Comparison of ENCODE assay signal across 8 cellular contexts in genomic region chr18:5237723-5238370, GRCh38. TPM values are rescaled to one million over a fixed set of nuclear protein-coding genes. Genes with fewer than 3 reads are reported as not detected.
DNase-seq lines count a peak whose midpoint lies in the region; ATAC-seq and TF ChIP-seq lines count a peak whose summit lies in the region.

No MANE protein-coding gene starts in this region.

- peak; percentile 89 for DNase-seq in G401 (ENCODE audit: low spot score)
- DNase-seq in LNCaP clone FGC (ENCODE audit: low read depth) = peak; percentile 62
- DNase-seq in SK-N-DZ (ENCODE audit: low spot score) = peak; percentile 89
- DNase-seq in glomerular visceral epithelial cell (ENCODE audit: extremely low spot score) = peak; percentile 88
- DNase-seq in omental fat pad (ENCODE audit: low spot score) = peak; percentile 58

- TF ChIP-seq CTCF in LNCaP clone FGC (IDR thresholded peaks at IDR 0.05; ENCODE audit: control insufficient read depth, extremely low read depth, insufficient read depth) = no peak
- TF ChIP-seq CTCF in omental fat pad (IDR thresholded peaks at IDR 0.05) = no peak

- in situ Hi-C loops in G401 (cut with HindIII; ENCODE audit: low sequenced_read_pairs) = no loop called here

- H3K4me3 Mint-ChIP-seq in activated naive CD4-positive, alpha-beta T cell treated with anti-CD3 and anti-CD28 coated beads, Interleukin-2, amount 50 U/mL, for 24 hours = peak overlapping the region; percentile 95

- peaks cover 25% of the 10 kb centered on the region for H3K36me3 Mint-ChIP-seq in activated naive CD4-positive, alpha-beta T cell treated with anti-CD3 and anti-CD28 coated beads, Interleukin-2, amount 50 U/mL, for 24 hours

- H3K27ac ChIP-seq in temporal lobe (ENCODE audit: low read depth, low read length) = peak overlapping the region; percentile 85

- peak; percentile 92 for ATAC-seq in GM21825 (IDR thresholded peaks at IDR 0.05; ENCODE audit: unreplicated experiment)
- peak; percentile 97 for ATAC-seq in omental fat pad (ENCODE audit: low FRiP score)

- peaks cover 8% of the 10 kb centered on the region for H3K9me3 Mint-ChIP-seq in activated naive CD4-positive, alpha-beta T cell treated with anti-CD3 and anti-CD28 coated beads, Interleukin-2, amount 50 U/mL, for 24 hours

- peak overlapping the region; percentile 91 for H3K4me3 ChIP-seq in LNCaP clone FGC (ENCODE audit: low read depth, low read length)

- H3K27me3 Mint-ChIP-seq in activated naive CD4-positive, alpha-beta T cell treated with anti-CD3 and anti-CD28 coated beads, Interleukin-2, amount 50 U/mL, for 24 hours = no peaks in the 10 kb centered on the region

- peak overlapping the region; percentile 98 for H3K27ac Mint-ChIP-seq in activated naive CD4-positive, alpha-beta T cell treated with anti-CD3 and anti-CD28 coated beads, Interleukin-2, amount 50 U/mL, for 24 hours

- H3K4me1 Mint-ChIP-seq in activated naive CD4-positive, alpha-beta T cell treated with anti-CD3 and anti-CD28 coated beads, Interleukin-2, amount 50 U/mL, for 24 hours = peaks cover 43% of the 10 kb centered on the region

RNA-seq across cellular contexts. Expression of gene AKAIN1, which starts 40.8 kb away (rescaled TPM):
- not detected in 2 replicates for total RNA-seq in G401 (2014; rRNA removed; shearing (Covaris generic))
- polyA plus RNA-seq in SK-N-DZ (2014; cell fraction: cytosol; rRNA removed) = 9.6 and 10.2 TPM in 2 replicates
- 4.8 and 5.7 TPM in 2 replicates for polyA plus RNA-seq in SK-N-DZ (2014; cell fraction: nucleus; rRNA removed)
- not detected for total RNA-seq in omental fat pad
- total RNA-seq in temporal lobe = 2.5 TPM

RNA-seq across cellular contexts. Expression of gene ZBTB14, which starts 57.7 kb away (rescaled TPM):
- 7.4 and 21.9 TPM in 2 replicates for total RNA-seq in G401 (2014; rRNA removed; shearing (Covaris generic))
- 15.6 and 17.2 TPM in 2 replicates for polyA plus RNA-seq in SK-N-DZ (2014; cell fraction: cytosol; rRNA removed)
- 23.4 and 28.2 TPM in 2 replicates for polyA plus RNA-seq in SK-N-DZ (2014; cell fraction: nucleus; rRNA removed)
- total RNA-seq in omental fat pad = 10 to 100 TPM in 2 of 4 donors, 1 to 10 TPM in 2; 6.8 to 18.8 (median 10.9) TPM
- total RNA-seq in temporal lobe = 18.9 TPM

Comparison
In these comparisons a context has a peak if more than half of its experiments do, and no peak if none do; other contexts are left out.
1. Peak in every context shown above with its lines: DNase-seq, ATAC-seq, H3K4me3 ChIP-seq and H3K27ac ChIP-seq.